In the genomic region with DNA sequence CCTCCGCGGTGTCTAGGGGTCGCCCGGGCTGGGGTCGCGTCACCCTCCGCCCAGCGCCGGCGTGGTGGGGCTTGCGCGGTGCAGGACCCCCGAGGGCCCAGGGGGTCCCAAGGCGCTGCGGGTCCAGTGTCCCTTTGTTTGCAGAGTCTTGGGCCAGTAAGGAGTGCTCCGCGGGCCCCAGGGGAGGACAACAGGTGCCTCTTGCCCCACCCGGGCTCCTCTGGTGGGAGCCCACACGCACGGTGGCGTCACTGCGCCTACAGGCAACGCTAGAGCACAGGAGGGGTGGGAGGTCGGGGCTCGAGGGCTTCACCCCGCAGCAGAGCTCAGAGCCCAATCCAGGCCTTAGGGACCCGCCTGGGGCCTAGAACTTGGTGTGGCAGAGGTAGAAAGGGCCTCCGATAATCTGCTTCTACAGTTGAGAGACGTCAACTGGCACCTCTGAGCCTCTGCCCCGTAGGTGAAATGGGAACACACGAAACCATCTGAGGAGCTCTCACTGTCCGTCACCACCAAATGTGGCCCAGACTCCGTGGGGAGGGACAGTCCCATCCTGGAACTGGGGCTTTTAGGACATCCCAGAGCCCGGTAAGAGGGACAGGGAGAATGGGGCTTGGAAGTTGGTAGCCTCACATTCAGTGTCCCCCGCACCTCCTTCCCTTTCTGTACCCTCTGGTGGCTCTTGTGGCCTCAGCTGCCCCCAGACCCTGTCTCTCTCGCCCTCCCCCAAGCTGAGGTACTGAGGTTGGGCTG, we compare ENCODE assay signal across 8 cellular contexts. TPM values are rescaled to one million over a fixed set of nuclear protein-coding genes. Genes with fewer than 3 reads are reported as not detected.
DNase-seq lines count a peak whose midpoint lies in the region; ATAC-seq, FAIRE-seq and TF ChIP-seq lines count a peak whose summit lies in the region.

No MANE protein-coding gene starts in this region.

- no peak for FAIRE-seq in GM19239 (lab: Jason Lieb, UNC)

- TF ChIP-seq CTCF in HFF-Myc (IDR thresholded peaks at IDR 0.05; ENCODE audit: low read depth, low read length, missing control alignments) (no peak), endothelial cell (IDR thresholded peaks at IDR 0.05; ENCODE audit: unreplicated experiment) (no peak), osteocyte (IDR thresholded peaks at IDR 0.05) (no peak)

- POLR2A ChIA-PET in activated CD8-positive, alpha-beta T cell treated with anti-CD3 and anti-CD28 coated beads, Interleukin-2, amount 10 ng/mL, durations not matched to agents 7 days and 5 days (lab: Charles Lee): interaction anchor here (0.7 to 5.4 kb wide), 24 partner anchors 8 to 403 kb away, joined by 3 to 99 read pairs (median 4); a partner anchor contains a TSS

- H3K27ac Mint-ChIP-seq in activated CD8-positive, alpha-beta T cell treated with anti-CD3 and anti-CD28 coated beads, Interleukin-2, amount 10 ng/mL, durations not matched to agents 7 days and 5 days: peak overlapping the region; percentile 82
- H3K27ac Mint-ChIP-seq in endothelial cell (ENCODE audit: unreplicated experiment) (no peak overlapping the region), osteocyte (ENCODE audit: unreplicated experiment) (no peak overlapping the region)

- DNase-seq in HFF-Myc (ENCODE audit: extremely low read depth, low read depth): no peak
- peak; percentile 65 for DNase-seq in activated CD8-positive, alpha-beta T cell treated with anti-CD3 and anti-CD28 coated beads, Interleukin-2, amount 10 ng/mL, durations not matched to agents 7 days and 5 days
- no peak for DNase-seq in endothelial cell (ENCODE audit: low spot score)
- no peak for DNase-seq in osteocyte (ENCODE audit: extremely low spot score, unreplicated experiment)
- DNase-seq in NCI-H2081 treated with DMSO at 0.1 percent for 48 hours (lab: John Stamatoyannopoulos, UW): no peak
- DNase-seq in NCI-H1694 (lab: John Stamatoyannopoulos, UW): no peak
- no peak for DNase-seq in DMS153 (lab: John Stamatoyannopoulos, UW)
- no peak for DNase-seq in GM19239 (ENCODE audit: insufficient read length, low spot score)

- peak overlapping the region; percentile 76 for H3K4me3 ChIP-seq in HFF-Myc (replicated peaks; ENCODE audit: low read depth, low read length)

- H3K4me3 Mint-ChIP-seq in activated CD8-positive, alpha-beta T cell treated with anti-CD3 and anti-CD28 coated beads, Interleukin-2, amount 10 ng/mL, durations not matched to agents 7 days and 5 days: peak overlapping the region; percentile 83
- H3K4me3 Mint-ChIP-seq in endothelial cell (ENCODE audit: unreplicated experiment) (peak overlapping the region; percentile 84), osteocyte (ENCODE audit: unreplicated experiment) (peak overlapping the region; percentile 89)

- H3K9me3 Mint-ChIP-seq in activated CD8-positive, alpha-beta T cell treated with anti-CD3 and anti-CD28 coated beads, Interleukin-2, amount 10 ng/mL, durations not matched to agents 7 days and 5 days (ENCODE audit: insufficient read depth): no peaks in the 10 kb centered on the region
- no peaks in the 10 kb centered on the region for H3K9me3 Mint-ChIP-seq in endothelial cell (ENCODE audit: unreplicated experiment)
- no peaks in the 10 kb centered on the region for H3K9me3 Mint-ChIP-seq in osteocyte (ENCODE audit: unreplicated experiment)

- peaks cover 31% of the 10 kb centered on the region for H3K36me3 Mint-ChIP-seq in activated CD8-positive, alpha-beta T cell treated with anti-CD3 and anti-CD28 coated beads, Interleukin-2, amount 10 ng/mL, durations not matched to agents 7 days and 5 days (ENCODE audit: low read depth)
- H3K36me3 Mint-ChIP-seq in endothelial cell (ENCODE audit: low read depth, unreplicated experiment): peaks cover 4% of the 10 kb centered on the region
- H3K36me3 Mint-ChIP-seq in osteocyte (ENCODE audit: unreplicated experiment): no peaks in the 10 kb centered on the region

- no peaks in the 10 kb centered on the region for H3K27me3 Mint-ChIP-seq in activated CD8-positive, alpha-beta T cell treated with anti-CD3 and anti-CD28 coated beads, Interleukin-2, amount 10 ng/mL, durations not matched to agents 7 days and 5 days (ENCODE audit: low read depth)
- H3K27me3 Mint-ChIP-seq in endothelial cell (ENCODE audit: unreplicated experiment): peaks cover 6% of the 10 kb centered on the region
- H3K27me3 Mint-ChIP-seq in osteocyte (ENCODE audit: unreplicated experiment): no peaks in the 10 kb centered on the region

- peak; percentile 13 for ATAC-seq in activated CD8-positive, alpha-beta T cell treated with anti-CD3 and anti-CD28 coated beads, Interleukin-2, amount 10 ng/mL, durations not matched to agents 7 days and 5 days

- CTCF ChIA-PET in activated CD8-positive, alpha-beta T cell treated with anti-CD3 and anti-CD28 coated beads, Interleukin-2, amount 10 ng/mL, durations not matched to agents 7 days and 5 days (lab: Charles Lee): interaction anchor here (1.1 to 8.0 kb wide), 12 partner anchors 10 to 425 kb away, joined by 3 to 90 read pairs (median 6); no protein-coding TSS in a partner anchor

- H3K4me1 Mint-ChIP-seq in activated CD8-positive, alpha-beta T cell treated with anti-CD3 and anti-CD28 coated beads, Interleukin-2, amount 10 ng/mL, durations not matched to agents 7 days and 5 days (ENCODE audit: low read depth): peaks cover 58% of the 10 kb centered on the region
- peaks cover 23% of the 10 kb centered on the region for H3K4me1 Mint-ChIP-seq in endothelial cell (ENCODE audit: unreplicated experiment)
- H3K4me1 Mint-ChIP-seq in osteocyte (ENCODE audit: unreplicated experiment): peaks cover 59% of the 10 kb centered on the region

RNA-seq across cellular contexts. Expression of a gene that starts 1.4 kb away (rescaled TPM):
- 10 to 100 TPM; 37.7 to 40.1 TPM for total RNA-seq in activated CD8-positive, alpha-beta T cell treated with anti-CD3 and anti-CD28 coated beads, Interleukin-2, amount 10 ng/mL, durations not matched to agents 7 days and 5 days
- 16.4 TPM for total RNA-seq in endothelial cell (ENCODE audit: unreplicated experiment)
- total RNA-seq in osteocyte: 25.9 and 26.3 TPM in 2 replicates

RNA-seq across cellular contexts. Expression of a gene that starts 32.8 kb away (rescaled TPM):
- not detected for total RNA-seq in activated CD8-positive, alpha-beta T cell treated with anti-CD3 and anti-CD28 coated beads, Interleukin-2, amount 10 ng/mL, durations not matched to agents 7 days and 5 days
- total RNA-seq in endothelial cell (ENCODE audit: unreplicated experiment): not detected
- not detected in 2 replicates for total RNA-seq in osteocyte
